In genomic region chr19:11261902-11262839, GRCh38 we compare ENCODE assay signal across 8 cellular contexts. TPM values are rescaled to one million over a fixed set of nuclear protein-coding genes. Genes with fewer than 3 reads are reported as not detected.
DNase-seq lines count a peak whose midpoint lies in the region; ATAC-seq and TF ChIP-seq lines count a peak whose summit lies in the region.

Gene DOCK6 (minus strand): TSS chr19:11262524. CDS start chr19:11262440, 84 bp downstream.

- 5 to 7% methylated on average over 5 to 24 of the region's 92 CpGs for WGBS in upper lobe of left lung, 2 donors

- H3K4me3 ChIP-seq in mucosa of stomach (ENCODE audit: low read length) (peak within 1 kb of the TSS; percentile 56), upper lobe of left lung (peak within 1 kb of the TSS; percentile 84 to 99 (median 96))

- H3K9me3 ChIP-seq in mucosa of stomach (ENCODE audit: control insufficient read depth, low read length) (no peaks in the 10 kb centered on the region), upper lobe of left lung (no peaks in the 10 kb centered on the region)

- peaks cover 19% of the 10 kb centered on the region for H3K27me3 Mint-ChIP-seq in endothelial cell (ENCODE audit: unreplicated experiment)

- peaks cover 1% of the 10 kb centered on the region for H3K36me3 Mint-ChIP-seq in endothelial cell (ENCODE audit: low read depth, unreplicated experiment)

- H3K27ac ChIP-seq in VCaP (peak within 1 kb of the TSS; percentile 49; the same call in 1 of the 2 replicates), upper lobe of left lung (peak within 1 kb of the TSS; percentile 92 to 98 (median 94))

- TF ChIP-seq CTCF in VCaP (conservative IDR thresholded peaks at IDR 0.05) (peak; percentile 59), endothelial cell (IDR thresholded peaks at IDR 0.05; ENCODE audit: unreplicated experiment) (no peak), upper lobe of left lung (IDR thresholded peaks at IDR 0.05) (peak in 5 of 6 experiments; percentile 40 to 55 (median 50))

- DNase-seq in activated T-cell treated with anti-CD3 and anti-CD28 coated beads for 48 hours (ENCODE audit: low read depth) (peak; percentile 25), activated T-cell treated with anti-CD3 and anti-CD28 coated beads for 4 hours (no peak), endothelial cell (ENCODE audit: low spot score) (peak; percentile 54), upper lobe of left lung (peak; percentile 44 to 92), SKM-1 treated with dmso at 0.1 percent for 144 hours (lab: John Stamatoyannopoulos, UW; ENCODE audit: unreplicated experiment) (no peak), NCI-H1436 (lab: John Stamatoyannopoulos, UW) (no peak)

- no peaks in the 10 kb centered on the region for H3K36me3 ChIP-seq in mucosa of stomach (ENCODE audit: control insufficient read depth, insufficient read depth, low read length)
- H3K36me3 ChIP-seq in upper lobe of left lung: no peaks in the 10 kb centered on the region

- H3K27me3 ChIP-seq in mucosa of stomach (ENCODE audit: control insufficient read depth, insufficient read depth, low read length): no peaks in the 10 kb centered on the region
- H3K27me3 ChIP-seq in upper lobe of left lung: no peaks in the 10 kb centered on the region

- no peaks in the 10 kb centered on the region for H3K9me3 Mint-ChIP-seq in endothelial cell (ENCODE audit: unreplicated experiment)

- H3K4me3 Mint-ChIP-seq in endothelial cell (ENCODE audit: unreplicated experiment): peak within 1 kb of the TSS; percentile 93

- TF ChIP-seq POLR2A in upper lobe of left lung (IDR thresholded peaks at IDR 0.05): peak in 1 of 4 donors; percentile 8

- ATAC-seq in upper lobe of left lung (ENCODE audit: low FRiP score in 2 of 2): peak in 1 of 2 donors; percentile 82

- H3K27ac Mint-ChIP-seq in endothelial cell (ENCODE audit: unreplicated experiment): peak within 1 kb of the TSS; percentile 78

- H3K9ac ChIP-seq in mucosa of stomach (ENCODE audit: low read length): peak within 1 kb of the TSS; percentile 84

- no peak for TF ChIP-seq EP300 in upper lobe of left lung (IDR thresholded peaks at IDR 0.05)

- H3K4me1 Mint-ChIP-seq in endothelial cell (ENCODE audit: unreplicated experiment): peaks cover 42% of the 10 kb centered on the region

- H3K4me1 ChIP-seq in mucosa of stomach (ENCODE audit: control insufficient read depth, insufficient read depth, low read length) (peaks cover 43% of the 10 kb centered on the region), upper lobe of left lung (peaks cover 24 to 47% (median 38%) of the 10 kb centered on the region in 4 donors)

RNA-seq across cellular contexts. Expression of gene DOCK6, which starts in this region (rescaled TPM):
- total RNA-seq in endothelial cell (ENCODE audit: unreplicated experiment) (411 TPM), upper lobe of left lung (100 to 1,000 TPM in 3 of 6 donors, 10 to 100 TPM in 3; 34.5 to 203 (median 116) TPM)

Comparison
In these comparisons a context has a peak if more than half of its experiments do, and no peak if none do; other contexts are left out.
1. DNase-seq: peak in activated T-cell treated with anti-CD3 and anti-CD28 coated beads for 48 hours (single experiment), endothelial cell (single experiment) and upper lobe of left lung (2 of 2); none in activated T-cell treated with anti-CD3 and anti-CD28 coated beads for 4 hours (single experiment), SKM-1 treated with dmso at 0.1 percent for 144 hours (single experiment) and NCI-H1436 (single experiment).